8 cellular contexts compared by ENCODE assay signal in the genomic region with DNA sequence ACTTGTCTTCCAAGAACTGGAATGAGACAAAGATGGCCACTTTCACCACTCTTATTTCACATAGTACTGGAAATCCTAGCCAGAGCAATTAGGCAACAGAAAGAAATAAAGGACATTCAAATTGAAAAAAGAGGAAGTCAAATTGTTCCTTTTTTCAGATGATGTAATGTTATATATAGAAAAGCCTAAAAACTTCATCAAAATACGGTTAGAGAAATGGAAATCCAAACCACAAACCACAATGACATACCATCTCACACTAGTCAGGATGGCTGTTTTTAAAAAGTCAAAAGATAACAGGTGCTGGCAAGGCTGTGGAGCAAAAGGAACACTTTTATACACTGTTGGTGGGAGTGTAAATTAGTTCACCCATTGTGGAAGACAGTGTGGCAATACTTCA.
A peak's percentile ranks its signal among the peaks of the same experiment; 100 is the strongest.
DNase-seq lines count a peak whose midpoint lies in the region; ATAC-seq lines count a peak whose summit lies in the region.
"Had no signal": no experiment of that assay in that cellular context is flagged by ENCODE, and none has a peak within 500 bp of the region (broad histone marks: within the 10 kb centered on the region; RNA-seq: fewer than 3 reads in every experiment).

No MANE protein-coding gene starts in this region.

- peak; percentile 11 to 59 for DNase-seq in SJCRH30
- peak; percentile 58 for DNase-seq in skeletal muscle cell (ENCODE audit: low read depth)
- DNase-seq in NCI-H748 treated with DMSO at 0.1 percent for 48 hours (lab: John Stamatoyannopoulos, UW), result no peak
- no peak for DNase-seq in midbrain (lab: John Stamatoyannopoulos, UW)
- no peak for DNase-seq in activated CD8-positive, alpha-beta memory T cell treated with anti-CD3 and anti-CD28 coated beads, Interleukin-2, amount 10 ng/mL, durations not matched to agents 7 days and 5 days
- DNase-seq: T-helper 1 cell had no signal

- no peaks in the 10 kb centered on the region for H3K27me3 Mint-ChIP-seq in activated CD8-positive, alpha-beta memory T cell treated with anti-CD3 and anti-CD28 coated beads, Interleukin-2, amount 10 ng/mL, durations not matched to agents 7 days and 5 days

- no peaks in the 10 kb centered on the region for H3K36me3 Mint-ChIP-seq in activated CD8-positive, alpha-beta memory T cell treated with anti-CD3 and anti-CD28 coated beads, Interleukin-2, amount 10 ng/mL, durations not matched to agents 7 days and 5 days

- CTCF ChIA-PET in activated CD8-positive, alpha-beta memory T cell treated with anti-CD3 and anti-CD28 coated beads, Interleukin-2, amount 10 ng/mL, durations not matched to agents 7 days and 5 days (lab: Charles Lee), result no interaction called here

- H3K36me3 ChIP-seq in SJCRH30, result no peaks in the 10 kb centered on the region

- H3K27ac Mint-ChIP-seq in activated CD8-positive, alpha-beta memory T cell treated with anti-CD3 and anti-CD28 coated beads, Interleukin-2, amount 10 ng/mL, durations not matched to agents 7 days and 5 days, result no peak overlapping the region

- ATAC-seq in GM19452 (IDR thresholded peaks at IDR 0.05; ENCODE audit: unreplicated experiment) (peak; percentile 84), HG03135 (IDR thresholded peaks at IDR 0.05; ENCODE audit: unreplicated experiment) (peak; percentile 70)
- ATAC-seq in activated CD8-positive, alpha-beta memory T cell treated with anti-CD3 and anti-CD28 coated beads, Interleukin-2, amount 10 ng/mL, durations not matched to agents 7 days and 5 days, result no peak

- H3K4me1 Mint-ChIP-seq in activated CD8-positive, alpha-beta memory T cell treated with anti-CD3 and anti-CD28 coated beads, Interleukin-2, amount 10 ng/mL, durations not matched to agents 7 days and 5 days, result peaks cover 3% of the 10 kb centered on the region

- H3K4me1 ChIP-seq in SJCRH30, result peaks cover 20% of the 10 kb centered on the region

- H3K4me3 ChIP-seq in SJCRH30 (no peak overlapping the region), skeletal muscle cell (ENCODE audit: low read depth, low read length) (no peak overlapping the region)

- H3K27ac ChIP-seq in SJCRH30, result peak overlapping the region; percentile 56

- no peaks in the 10 kb centered on the region for H3K9me3 ChIP-seq in SJCRH30 (replicated peaks)

- peaks cover 2% of the 10 kb centered on the region for H3K9me3 Mint-ChIP-seq in activated CD8-positive, alpha-beta memory T cell treated with anti-CD3 and anti-CD28 coated beads, Interleukin-2, amount 10 ng/mL, durations not matched to agents 7 days and 5 days (ENCODE audit: low read depth)

- H3K27me3 ChIP-seq in SJCRH30, result no peaks in the 10 kb centered on the region

- no peak overlapping the region for H3K4me3 Mint-ChIP-seq in activated CD8-positive, alpha-beta memory T cell treated with anti-CD3 and anti-CD28 coated beads, Interleukin-2, amount 10 ng/mL, durations not matched to agents 7 days and 5 days

Comparison
In these comparisons a context has a peak if more than half of its experiments do, and no peak if none do; other contexts are left out.
1. DNase-seq: peak in SJCRH30 (2 of 2) and skeletal muscle cell (single experiment); none in NCI-H748 treated with DMSO at 0.1 percent for 48 hours (single experiment), midbrain (single experiment) and activated CD8-positive, alpha-beta memory T cell treated with anti-CD3 and anti-CD28 coated beads, Interleukin-2, amount 10 ng/mL, durations not matched to agents 7 days and 5 days (single experiment).